Comparison of ENCODE assay signal across 8 cellular contexts in genomic region chr9:70484232-70485130, GRCh38.
DNase-seq lines count a peak whose midpoint lies in the region; ATAC-seq and TF ChIP-seq lines count a peak whose summit lies in the region.

No MANE protein-coding gene starts in this region.

- peaks cover 61% of the 10 kb centered on the region for H3K4me1 Mint-ChIP-seq in chondrocyte (ENCODE audit: low read depth)

- TF ChIP-seq CTCF in chondrocyte (IDR thresholded peaks at IDR 0.05) = peak; percentile 85

- no peak overlapping the region for H3K4me3 ChIP-seq in NT2/D1 (ENCODE audit: insufficient read length, low read depth)

- H3K9me3 ChIP-seq in NT2/D1 (ENCODE audit: insufficient read depth, low read length) = no peaks in the 10 kb centered on the region

- in situ Hi-C loops in Caki2 (cut with HindIII; ENCODE audit: low pct_unique_long_range_greater_than_20kb, low sequenced_read_pairs) = no loop called here

- no peak overlapping the region for H3K27ac Mint-ChIP-seq in chondrocyte (ENCODE audit: unreplicated experiment)

- no peaks in the 10 kb centered on the region for H3K27me3 ChIP-seq in NT2/D1 (ENCODE audit: insufficient read depth, insufficient read length)

- H3K9ac ChIP-seq in NT2/D1 (ENCODE audit: insufficient read length, low read depth) = no peak overlapping the region

- no peaks in the 10 kb centered on the region for H3K36me3 ChIP-seq in NT2/D1 (ENCODE audit: insufficient read depth, insufficient read length, low read length)

- peaks cover 2% of the 10 kb centered on the region for H3K4me1 ChIP-seq in NT2/D1 (ENCODE audit: insufficient read depth, insufficient read length)

- H3K4me3 Mint-ChIP-seq in chondrocyte (ENCODE audit: unreplicated experiment) = no peak overlapping the region

- DNase-seq in Caki2 (ENCODE audit: low read depth) (peak; percentile 10), NT2/D1 (ENCODE audit: low read depth, low spot score) (peak; percentile 51), chondrocyte (ENCODE audit: low spot score) (no peak), kidney tubule cell (ENCODE audit: low spot score) (peak; percentile 53), substantia nigra (lab: John Stamatoyannopoulos, UW) (peak in 22 of 49 donors; percentile 7 to 80 (median 23))
- DNase-seq in stimulated activated CD4-positive, alpha-beta T cell treated with anti-CD3 and anti-CD28 coated beads, Interleukin-15, amount 100 ng/mL, for 24 hours = no peak

- H3K27me3 Mint-ChIP-seq in chondrocyte (ENCODE audit: low read depth) = no peaks in the 10 kb centered on the region

- H3K9me3 Mint-ChIP-seq in chondrocyte (ENCODE audit: low read depth) = no peaks in the 10 kb centered on the region

- ATAC-seq in GM18867 (IDR thresholded peaks at IDR 0.05; ENCODE audit: unreplicated experiment) = peak; percentile 88
- ATAC-seq in HG03159 (IDR thresholded peaks at IDR 0.05; ENCODE audit: unreplicated experiment) = peak; percentile 82

- peak overlapping the region; percentile 99 for H3K27ac ChIP-seq in substantia nigra (ENCODE audit: low read depth, low read length, poor library complexity, severe bottlenecking)

- peaks cover 1% of the 10 kb centered on the region for H3K36me3 Mint-ChIP-seq in chondrocyte (ENCODE audit: low read depth)

Comparison
In these comparisons a context has a peak if more than half of its experiments do, and no peak if none do; other contexts are left out.
1. DNase-seq: peak in Caki2 (single experiment), NT2/D1 (single experiment) and kidney tubule cell (single experiment); none in chondrocyte (single experiment) and stimulated activated CD4-positive, alpha-beta T cell treated with anti-CD3 and anti-CD28 coated beads, Interleukin-15, amount 100 ng/mL, for 24 hours (single experiment).